In the genomic region with DNA sequence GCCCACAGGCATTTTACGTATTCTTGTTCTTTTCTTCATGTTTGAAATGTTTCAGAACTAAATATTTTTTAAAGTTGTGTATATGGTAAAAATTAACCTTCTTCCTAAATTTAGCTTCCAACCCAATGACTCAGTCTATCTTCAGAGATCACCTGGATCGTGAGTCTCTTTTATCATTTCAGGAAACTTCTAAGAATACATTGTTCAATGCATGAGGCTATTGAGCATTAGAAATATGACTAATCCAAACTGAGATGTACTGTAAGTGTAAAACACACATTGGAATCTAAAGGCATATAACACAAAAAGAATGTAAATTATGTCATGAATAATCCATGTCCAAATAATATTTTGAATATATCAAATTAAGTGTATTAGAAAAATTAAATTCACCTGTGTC, we compare ENCODE assay signal across 29 cellular contexts.
"Had no signal": no experiment of that assay in that cellular context is flagged by ENCODE, and none has a peak within 500 bp of the region (broad histone marks: within the 10 kb centered on the region; RNA-seq: fewer than 3 reads in every experiment).

No MANE protein-coding gene starts in this region.

- H3K79me2 ChIP-seq: parathyroid adenoma had no signal

- H3K27me3 ChIP-seq: neural progenitor cell, ovary, right lobe of liver, sigmoid colon, suprapubic skin, testis, tibial artery, transverse colon, upper lobe of right lung, uterus had no signal

- H3K27ac Mint-ChIP-seq: natural killer cell; nephron; neural progenitor cell; progenitor cell of endocrine pancreas; stimulated activated effector memory CD8-positive, alpha-beta T cell treated with anti-CD3 and anti-CD28 coated beads, Interleukin-12 subunit alpha, Interleukin-12 subunit beta, amount 100 ng/mL, for 72 hours; stimulated activated naive CD8-positive, alpha-beta T cell treated with anti-CD3 and anti-CD28 coated beads, Interleukin-15, amount 100 ng/mL, for 72 hours; type B pancreatic cell had no signal

- FAIRE-seq: small intestine had no signal

- H3K9me3 ChIP-seq: ovary, psoas muscle, right lobe of liver, sigmoid colon, suprapubic skin, testis, tibial artery, transverse colon, upper lobe of right lung, uterus had no signal

- H3K27ac ChIP-seq: neural progenitor cell, ovary, parathyroid adenoma, psoas muscle, right lobe of liver, sigmoid colon, suprapubic skin, testis, tibial artery, transverse colon, upper lobe of right lung, uterus had no signal

- H3K36me3 ChIP-seq: neural progenitor cell, ovary, right lobe of liver, sigmoid colon, suprapubic skin, tibial artery, transverse colon, upper lobe of right lung, uterus had no signal

- H2AFZ ChIP-seq: neural progenitor cell, parathyroid adenoma had no signal

- H3K4me1 ChIP-seq: neural progenitor cell, parathyroid adenoma, psoas muscle, right lobe of liver, sigmoid colon, suprapubic skin, testis, tibial artery, transverse colon, upper lobe of right lung, uterus had no signal

- H3K4me1 Mint-ChIP-seq: natural killer cell; nephron; neural progenitor cell; stimulated activated effector memory CD8-positive, alpha-beta T cell treated with anti-CD3 and anti-CD28 coated beads, Interleukin-12 subunit alpha, Interleukin-12 subunit beta, amount 100 ng/mL, for 72 hours; stimulated activated naive CD8-positive, alpha-beta T cell treated with anti-CD3 and anti-CD28 coated beads, Interleukin-15, amount 100 ng/mL, for 72 hours had no signal

- DNase-seq: natural killer cell; occipital lobe; ovary; posterior cingulate gyrus; psoas muscle; right cardiac atrium; right lobe of liver; sigmoid colon; small intestine; stimulated activated CD4-positive, alpha-beta T cell treated with anti-CD3 and anti-CD28 coated beads, Interleukin-15, amount 100 ng/mL, for 24 hours; stimulated activated CD4-positive, alpha-beta T cell treated with anti-CD3 and anti-CD28 coated beads, Interleukin-2, amount 100 ng/mL, for 24 hours; stimulated activated CD4-positive, alpha-beta T cell treated with anti-CD3 and anti-CD28 coated beads, Interleukin-2, amount 100 ng/mL, for 48 hours; stimulated activated CD4-positive, alpha-beta T cell treated with anti-CD3 and anti-CD28 coated beads, Interleukin-4, amount 100 ng/mL, for 24 hours; stimulated activated naive CD4-positive, alpha-beta T cell; stimulated activated naive CD8-positive, alpha-beta T cell treated with anti-CD3 and anti-CD28 coated beads, Interleukin-15, amount 100 ng/mL, for 72 hours; stimulated activated naive CD8-positive, alpha-beta T cell treated with anti-CD3 and anti-CD28 coated beads, Interleukin-15, Interleukin-2, amounts not matched to agents 100 U/mL and 50 U/mL, for 24 hours; substantia nigra; testis; tibial artery; transverse colon; upper lobe of right lung; uterus had no signal

- H3K36me3 Mint-ChIP-seq: natural killer cell; neural progenitor cell; stimulated activated effector memory CD8-positive, alpha-beta T cell treated with anti-CD3 and anti-CD28 coated beads, Interleukin-12 subunit alpha, Interleukin-12 subunit beta, amount 100 ng/mL, for 72 hours; type B pancreatic cell had no signal

- H3K4me3 Mint-ChIP-seq: natural killer cell; nephron; neural progenitor cell; stimulated activated effector memory CD8-positive, alpha-beta T cell treated with anti-CD3 and anti-CD28 coated beads, Interleukin-12 subunit alpha, Interleukin-12 subunit beta, amount 100 ng/mL, for 72 hours; stimulated activated naive CD8-positive, alpha-beta T cell treated with anti-CD3 and anti-CD28 coated beads, Interleukin-15, amount 100 ng/mL, for 72 hours; type B pancreatic cell had no signal

- H3K27me3 Mint-ChIP-seq: progenitor cell of endocrine pancreas; stimulated activated naive CD8-positive, alpha-beta T cell treated with anti-CD3 and anti-CD28 coated beads, Interleukin-15, amount 100 ng/mL, for 72 hours; type B pancreatic cell had no signal

- H3K4me3 ChIP-seq: neural progenitor cell, ovary, psoas muscle, right lobe of liver, sigmoid colon, suprapubic skin, testis, tibial artery, transverse colon, upper lobe of right lung, uterus had no signal

- H3K4me2 ChIP-seq: neural progenitor cell had no signal

- H3K9ac ChIP-seq: neural progenitor cell, parathyroid adenoma had no signal

- H3K9me3 Mint-ChIP-seq: nephron, neural progenitor cell had no signal

- ATAC-seq: natural killer cell; psoas muscle; right cardiac atrium; right lobe of liver; stimulated activated effector memory CD8-positive, alpha-beta T cell treated with anti-CD3 and anti-CD28 coated beads, Interleukin-12 subunit alpha, Interleukin-12 subunit beta, amount 100 ng/mL, for 72 hours; stimulated activated naive CD8-positive, alpha-beta T cell treated with anti-CD3 and anti-CD28 coated beads, Interleukin-15, amount 100 ng/mL, for 72 hours; stimulated activated naive CD8-positive, alpha-beta T cell treated with anti-CD3 and anti-CD28 coated beads, Interleukin-15, Interleukin-2, amounts not matched to agents 100 U/mL and 50 U/mL, for 24 hours; upper lobe of right lung had no signal
